25 cellular contexts compared by ENCODE assay signal in the genomic region with DNA sequence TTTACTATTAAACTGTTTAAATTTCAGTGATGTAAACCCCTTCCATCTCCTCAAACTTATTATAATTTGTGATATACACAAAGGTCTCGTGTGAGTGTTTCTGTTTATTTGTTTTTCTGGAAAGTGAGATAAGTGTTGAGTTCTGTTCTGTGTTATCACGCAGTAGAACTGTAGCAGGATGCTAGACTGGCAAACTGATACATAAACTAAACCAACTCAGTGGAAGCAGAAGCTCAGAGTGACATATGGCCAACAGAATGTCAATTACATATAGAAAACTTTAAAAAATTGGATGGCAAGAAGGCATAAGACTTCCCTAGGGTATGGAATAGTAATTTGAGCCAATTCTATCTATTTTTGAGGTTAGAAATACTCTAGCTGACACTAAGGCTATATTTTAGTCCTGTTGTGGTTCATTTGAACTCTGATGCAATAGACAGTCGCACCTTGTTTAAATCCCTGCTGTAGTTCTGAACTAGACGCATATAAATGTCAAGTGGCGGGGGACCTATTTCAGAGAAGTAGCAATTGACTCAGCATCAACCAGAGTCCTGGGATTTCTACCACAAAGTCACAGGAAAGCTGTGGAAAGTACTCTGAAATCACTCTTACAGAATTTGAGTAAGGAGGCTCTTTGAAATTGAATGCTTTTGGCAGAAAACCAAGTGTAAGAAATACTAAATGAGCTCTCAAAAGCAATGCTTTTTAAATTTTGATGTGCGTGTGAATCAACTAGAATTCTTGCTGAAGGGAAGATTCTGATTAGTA.
DNase-seq lines count a peak whose midpoint lies in the region; ATAC-seq, FAIRE-seq and TF ChIP-seq lines count a peak whose summit lies in the region.
"Had no signal": no experiment of that assay in that cellular context is flagged by ENCODE, and none has a peak within 500 bp of the region (broad histone marks: within the 10 kb centered on the region; RNA-seq: fewer than 3 reads in every experiment).

No MANE protein-coding gene starts in this region.

- TF ChIP-seq POLR2A in A549 (IDR thresholded peaks at IDR 0.05; ENCODE audit: low read length), result no peak

- peak overlapping the region in 3 of 8 donors; percentile 4 to 32 (median 20) for H3K4me3 Mint-ChIP-seq in CD4-positive, alpha-beta memory T cell
- H3K4me3 Mint-ChIP-seq: activated CD8-positive, alpha-beta memory T cell treated with anti-CD3 and anti-CD28 coated beads, Interleukin-2, amount 10 ng/mL, durations not matched to agents 7 days and 5 days; activated naive CD8-positive, alpha-beta T cell treated with anti-CD3 and anti-CD28 coated beads for 36 hours; naive B cell had no signal

- H3K9me3 ChIP-seq in A549 (no peaks in the 10 kb centered on the region), PC-3 (ENCODE audit: low read length) (no peaks in the 10 kb centered on the region), SJCRH30 (replicated peaks) (no peaks in the 10 kb centered on the region)
- H3K9me3 ChIP-seq in CD4-positive, alpha-beta memory T cell (ENCODE audit: control insufficient read depth in 1 of 2, low read length in 2 of 2), result no peaks in the 10 kb centered on the region
- H3K9me3 ChIP-seq: SJSA1, thyroid gland had no signal

- DNase-seq in A549 (ENCODE audit: low read depth in 1 of 2, low spot score in 1 of 2) (no peak), PC-3 (no peak), epithelial cell of prostate (ENCODE audit: low read depth, low spot score) (no peak), SJCRH30 (no peak), occipital lobe (lab: John Stamatoyannopoulos, UW) (no peak), NCI-H82 (lab: John Stamatoyannopoulos, UW) (no peak)
- DNase-seq in CD4-positive, alpha-beta memory T cell, result no peak
- DNase-seq: activated CD8-positive, alpha-beta memory T cell treated with anti-CD3 and anti-CD28 coated beads, Interleukin-2, amount 10 ng/mL, durations not matched to agents 7 days and 5 days; activated naive CD8-positive, alpha-beta T cell treated with anti-CD3 and anti-CD28 coated beads for 36 hours; AML-193; EL; hippocampal formation; MV-4-11; naive B cell; NCI-H1930; NCI-H526; stimulated activated CD4-positive, alpha-beta T cell treated with anti-CD3 and anti-CD28 coated beads, Interleukin-2, amount 100 ng/mL, for 24 hours; stimulated activated naive CD4-positive, alpha-beta T cell treated with Interleukin-2 at 50 U/mL for 16 hours; T-helper 9 cell; thyroid gland had no signal

- H3K9ac ChIP-seq in PC-3 (ENCODE audit: low read length), result no peak overlapping the region; the same call in 1 of the 2 replicates

- H3K27ac Mint-ChIP-seq in CD4-positive, alpha-beta memory T cell, result peak overlapping the region in 4 of 7 donors; percentile 7 to 35 (median 18)
- H3K27ac Mint-ChIP-seq: activated CD8-positive, alpha-beta memory T cell treated with anti-CD3 and anti-CD28 coated beads, Interleukin-2, amount 10 ng/mL, durations not matched to agents 7 days and 5 days; activated naive CD8-positive, alpha-beta T cell treated with anti-CD3 and anti-CD28 coated beads for 36 hours; naive B cell had no signal

- peaks cover 50 to 75% (median 63%) of the 10 kb centered on the region in 4 donors for H3K4me1 Mint-ChIP-seq in CD4-positive, alpha-beta memory T cell
- H3K4me1 Mint-ChIP-seq: naive B cell had no signal

- H3K79me2 ChIP-seq in PC-3 (ENCODE audit: low read length), result no peaks in the 10 kb centered on the region

- no peak for TF ChIP-seq EP300 in A549 (IDR thresholded peaks at IDR 0.05)

- H3K27me3 Mint-ChIP-seq in CD4-positive, alpha-beta memory T cell, result no peaks in the 10 kb centered on the region
- H3K27me3 Mint-ChIP-seq: activated CD8-positive, alpha-beta memory T cell treated with anti-CD3 and anti-CD28 coated beads, Interleukin-2, amount 10 ng/mL, durations not matched to agents 7 days and 5 days; activated naive CD8-positive, alpha-beta T cell treated with anti-CD3 and anti-CD28 coated beads for 36 hours; naive B cell had no signal

- no peak overlapping the region for H3K4me2 ChIP-seq in A549
- H3K4me2 ChIP-seq in PC-3 (ENCODE audit: low read length), result no peak overlapping the region

- ATAC-seq in A549 (no peak), PC-3 (no peak)
- ATAC-seq: activated CD8-positive, alpha-beta memory T cell treated with anti-CD3 and anti-CD28 coated beads, Interleukin-2, amount 10 ng/mL, durations not matched to agents 7 days and 5 days; K562 had no signal

- peaks cover 39% of the 10 kb centered on the region for H3K4me1 ChIP-seq in A549
- peaks cover 65% of the 10 kb centered on the region for H3K4me1 ChIP-seq in CD4-positive, alpha-beta memory T cell (ENCODE audit: insufficient read depth, low read length)
- peaks cover 40% of the 10 kb centered on the region for H3K4me1 ChIP-seq in PC-3 (ENCODE audit: insufficient read depth, low read length)
- H3K4me1 ChIP-seq in SJCRH30, result peaks cover 15% of the 10 kb centered on the region
- H3K4me1 ChIP-seq: thyroid gland had no signal

- CTCF ChIA-PET in A549 (lab: Yijun Ruan, JAX), result no interaction called here
- CTCF ChIA-PET in CD4-positive, alpha-beta memory T cell (lab: Charles Lee; ENCODE audit: partially characterized antibody), result interaction anchor here (1.1 to 1.5 kb wide), 2 partner anchors 15 to 197 kb away, joined by 3 to 4 read pairs; no protein-coding TSS in a partner anchor
- CTCF ChIA-PET in PC-3 (lab: Charles Lee), result no interaction called here

- H3K4me3 ChIP-seq in A549 (no peak overlapping the region), PC-3 (ENCODE audit: low read length) (no peak overlapping the region), SJCRH30 (no peak overlapping the region)
- no peak overlapping the region for H3K4me3 ChIP-seq in CD4-positive, alpha-beta memory T cell (ENCODE audit: low read length in 2 of 2)
- H3K4me3 ChIP-seq: K562, lung, SJSA1, thyroid gland had no signal

- H4K20me1 ChIP-seq in PC-3 (ENCODE audit: low read length), result no peaks in the 10 kb centered on the region

- POLR2A ChIA-PET in A549 (lab: Yijun Ruan, JAX) (no interaction called here), PC-3 (lab: Charles Lee; ENCODE audit: unreplicated experiment) (interaction anchor here (0.6 kb wide), 1 partner anchor 63 kb away, joined by 3 read pairs; no protein-coding TSS in a partner anchor)
- POLR2A ChIA-PET in CD4-positive, alpha-beta memory T cell (lab: Charles Lee; ENCODE audit: partially characterized antibody), result interaction anchor here (0.7 to 2.3 kb wide), 7 partner anchors 9 to 165 kb away, joined by 3 to 6 read pairs (median 4); no protein-coding TSS in a partner anchor

- H3K36me3 Mint-ChIP-seq in CD4-positive, alpha-beta memory T cell, result peaks cover 2 to 4% of the 10 kb centered on the region in 2 donors
- H3K36me3 Mint-ChIP-seq: activated CD8-positive, alpha-beta memory T cell treated with anti-CD3 and anti-CD28 coated beads, Interleukin-2, amount 10 ng/mL, durations not matched to agents 7 days and 5 days; activated naive CD8-positive, alpha-beta T cell treated with anti-CD3 and anti-CD28 coated beads for 36 hours; naive B cell had no signal

- no peaks in the 10 kb centered on the region for H3K36me3 ChIP-seq in CD4-positive, alpha-beta memory T cell (ENCODE audit: insufficient read depth, low read length)
- H3K36me3 ChIP-seq in PC-3 (ENCODE audit: low read depth, low read length) (no peaks in the 10 kb centered on the region), SJCRH30 (no peaks in the 10 kb centered on the region)
- H3K36me3 ChIP-seq: SJSA1, thyroid gland had no signal

- H3K27me3 ChIP-seq in CD4-positive, alpha-beta memory T cell (ENCODE audit: insufficient read depth, low read length), result no peaks in the 10 kb centered on the region
- H3K27me3 ChIP-seq in PC-3 (ENCODE audit: low read length) (no peaks in the 10 kb centered on the region), SJCRH30 (no peaks in the 10 kb centered on the region)
- H3K27me3 ChIP-seq: SJSA1, thyroid gland had no signal

- H3K27ac ChIP-seq in A549 (peak overlapping the region; percentile 81 to 86; a peak in 5 of 6 replicates), PC-3 (ENCODE audit: low read length) (peak overlapping the region; percentile 93), epithelial cell of prostate (peak overlapping the region; percentile 97), SJCRH30 (no peak overlapping the region)
- peak overlapping the region; percentile 12 for H3K27ac ChIP-seq in CD4-positive, alpha-beta memory T cell (ENCODE audit: low read depth, low read length)
- H3K27ac ChIP-seq: SJSA1, thyroid gland had no signal

- TF ChIP-seq CTCF in A549 (IDR thresholded peaks at IDR 0.05), result no peak
- TF ChIP-seq CTCF in PC-3 (conservative IDR thresholded peaks at IDR 0.05; ENCODE audit: low read depth, low read length), result no peak

- no peak for TF ChIP-seq RAD21 in A549 (conservative IDR thresholded peaks at IDR 0.05 in 1 of 2, IDR thresholded peaks at IDR 0.05 in 1 of 2)

- no peaks in the 10 kb centered on the region for H3K9me2 ChIP-seq in PC-3 (replicated peaks; ENCODE audit: low read length)

- no peak for FAIRE-seq in A549 (lab: Jason Lieb, UNC)
- FAIRE-seq: bronchial epithelial cell, islet of Langerhans, K562 had no signal

- H3K9me3 Mint-ChIP-seq in CD4-positive, alpha-beta memory T cell, result peaks cover 0 to 3% (median 0%) of the 10 kb centered on the region in 8 donors
- H3K9me3 Mint-ChIP-seq: naive B cell had no signal

- intact Hi-C loops in CD4-positive, alpha-beta memory T cell (cut with micrococcal nuclease), result no loop called here
- intact Hi-C loops in PC-3 (cut with micrococcal nuclease), result loop anchor here (2.0 kb wide), 2 partner anchors 63 to 199 kb away; no protein-coding TSS in a partner anchor

- no TSS peak for BruUV-seq in PC-3 (replicated peaks; lab: Mats Ljungman, UMichigan)

- peak overlapping the region; percentile 39; the same call in 1 of the 2 replicates for H2AFZ ChIP-seq in PC-3 (ENCODE audit: low read length)

- peaks cover 6% of the 10 kb centered on the region for H3F3A ChIP-seq in PC-3 (ENCODE audit: low read length, unreplicated experiment)

- 86% methylated on average over 6 of the region's 6 CpGs for WGBS in A549 (ENCODE audit: missing lambda C conversion rate)

TF ChIP-seq in A549, 52 proteins besides CTCF, POLR2A, EP300 and RAD21 (continues in another document):
- no peak for TF ChIP-seq POLR2AphosphoS2 (conservative IDR thresholded peaks at IDR 0.05; ENCODE audit: low read length)
- TF ChIP-seq HOXB13 (CRISPR knock-in tag; IDR thresholded peaks at IDR 0.05; ENCODE audit: low read depth), result no peak
- no peak for TF ChIP-seq TP53 (CRISPR knock-in tag; IDR thresholded peaks at IDR 0.05)
